22 cellular contexts compared by ENCODE assay signal in the genomic region with DNA sequence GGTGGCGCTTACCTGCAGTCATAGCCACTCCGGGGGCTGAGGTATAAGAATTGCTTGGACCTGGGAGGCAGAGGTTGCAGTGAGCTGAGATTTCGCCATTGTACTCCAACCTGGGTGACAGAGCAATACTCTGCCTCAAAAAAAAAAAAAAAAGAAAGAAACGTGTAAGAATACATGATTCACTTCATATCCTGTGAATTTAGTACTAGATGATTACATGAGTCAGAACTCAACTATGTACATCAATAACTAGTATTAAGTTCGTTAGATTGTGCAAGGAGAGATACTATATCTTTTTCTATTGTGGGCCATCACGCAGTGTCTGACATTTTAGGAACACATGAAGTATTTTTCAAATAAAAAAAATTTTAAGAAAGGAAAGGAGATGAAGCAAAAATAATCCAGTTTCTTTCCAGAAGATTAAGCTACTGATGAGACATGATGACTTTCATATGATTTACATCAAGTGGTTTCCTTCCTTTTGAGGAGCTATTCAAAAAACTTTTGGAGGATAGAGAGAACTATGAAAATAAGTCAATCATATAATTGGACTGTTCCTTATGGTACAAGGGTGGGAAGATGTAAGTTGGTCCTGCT.
DNase-seq lines count a peak whose midpoint lies in the region; ATAC-seq and TF ChIP-seq lines count a peak whose summit lies in the region.
"Had no signal": no experiment of that assay in that cellular context is flagged by ENCODE, and none has a peak within 500 bp of the region (broad histone marks: within the 10 kb centered on the region; RNA-seq: fewer than 3 reads in every experiment).

No MANE protein-coding gene starts in this region.

- H3K9ac ChIP-seq in mammary epithelial cell (ENCODE audit: insufficient read depth, low read length), result no peak overlapping the region

- no TSS peak for BruUV-seq in mammary epithelial cell (replicated peaks; lab: Mats Ljungman, UMichigan)

- H3K27me3 ChIP-seq in mammary epithelial cell (ENCODE audit: insufficient read depth, low read length), result no peaks in the 10 kb centered on the region
- H3K27me3 ChIP-seq: heart left ventricle, neutrophil had no signal

- H2AFZ ChIP-seq in mammary epithelial cell (ENCODE audit: low read depth, low read length), result no peak overlapping the region

- dilution Hi-C loops in mammary epithelial cell (cut with HindIII; ENCODE audit: low sequenced_read_pairs), result no loop called here

- H4K20me1 ChIP-seq in mammary epithelial cell (ENCODE audit: insufficient read depth, low read length), result no peaks in the 10 kb centered on the region

- no peak for ATAC-seq in GM18858 (IDR thresholded peaks at IDR 0.05; ENCODE audit: unreplicated experiment)
- ATAC-seq in GM19324 (IDR thresholded peaks at IDR 0.05; ENCODE audit: low FRiP score, unreplicated experiment), result no peak
- ATAC-seq: activated T-cell treated with anti-CD3 and anti-CD28 coated beads, Interleukin-2, amount 50 U/mL, for 4 hours; heart left ventricle had no signal

- WGBS in mammary epithelial cell (ENCODE audit: low coverage, missing lambda C conversion rate), result 29% methylated on average over 6 of the region's 6 CpGs

- CTCF ChIA-PET in AG04449 (lab: Yijun Ruan, JAX) (no interaction called here), mammary epithelial cell (lab: Charles Lee; ENCODE audit: low non-redundant PET) (interaction anchor here (0.6 kb wide), 1 partner anchor 18 kb away, joined by 4 read pairs; no protein-coding TSS in a partner anchor)

- TF ChIP-seq CTCF in AG04449 (IDR thresholded peaks at IDR 0.05; ENCODE audit: insufficient read depth, low read length, missing control alignments) (no peak), mammary epithelial cell (conservative IDR thresholded peaks at IDR 0.05 in 1 of 2, IDR thresholded peaks at IDR 0.05 in 1 of 2; ENCODE audit: extremely low read depth in 1 of 2, insufficient read depth in 1 of 2, low read depth in 1 of 2, low read length in 2 of 2) (no peak)

- H3K4me2 ChIP-seq in mammary epithelial cell (ENCODE audit: insufficient read depth, low read depth, low read length), result peak overlapping the region; percentile 46

- no peaks in the 10 kb centered on the region for H3K79me2 ChIP-seq in mammary epithelial cell (ENCODE audit: insufficient read depth, low read length)

- H3K4me3 ChIP-seq in AG04449 (ENCODE audit: low read depth, low read length), result no peak overlapping the region
- no peak overlapping the region for H3K4me3 ChIP-seq in mammary epithelial cell (replicated peaks in 1 of 3; ENCODE audit: insufficient read depth in 1 of 3, low read depth in 2 of 3, low read length in 3 of 3)
- H3K4me3 ChIP-seq: heart left ventricle had no signal

- DNase-seq in AG04449 (ENCODE audit: low read depth, low spot score), result peak; percentile 26
- peak; percentile 85 for DNase-seq in HT1080 (ENCODE audit: low read depth)
- DNase-seq in mammary epithelial cell, result peak; percentile 72
- peak; percentile 17 for DNase-seq in glomerular visceral epithelial cell (ENCODE audit: extremely low spot score)
- DNase-seq in SKM-1 treated with dmso at 0.1 percent for 144 hours (lab: John Stamatoyannopoulos, UW; ENCODE audit: unreplicated experiment), result no peak
- no peak for DNase-seq in ureter (ENCODE audit: low spot score)
- DNase-seq: activated CD4-positive, alpha-beta memory T cell treated with anti-CD3 and anti-CD28 coated beads for 36 hours; activated naive CD8-positive, alpha-beta T cell treated with anti-CD3 and anti-CD28 coated beads, Interleukin-2, amount 10 ng/mL, durations not matched to agents 7 days and 5 days; activated T-cell treated with anti-CD3 and anti-CD28 coated beads, Interleukin-2, amount 50 U/mL, for 4 hours; endodermal cell; heart left ventricle; Kasumi-1; kidney; midbrain; NCI-H1694 treated with DMSO at 0.1 percent for 48 hours; NCI-H526; small intestine; stimulated activated naive CD4-positive, alpha-beta T cell; trophoblast cell had no signal

- H3K9me3 ChIP-seq in mammary epithelial cell (replicated peaks; ENCODE audit: insufficient read depth, low read length), result no peaks in the 10 kb centered on the region
- H3K9me3 ChIP-seq: neutrophil had no signal

- in situ Hi-C loops in mammary epithelial cell (cut with MboI; ENCODE audit: low sequenced_read_pairs in 2 of 2), result no loop called here

- intact Hi-C loops in mammary epithelial cell (cut with micrococcal nuclease), result loop anchor here (2.0 kb wide), 2 partner anchors 98 to 112 kb away; a partner anchor contains a TSS

- POLR2A ChIA-PET in AG04449 (lab: Yijun Ruan, JAX), result no interaction called here

- no peaks in the 10 kb centered on the region for H3K36me3 ChIP-seq in mammary epithelial cell (ENCODE audit: insufficient read depth, low read length)
- H3K36me3 ChIP-seq: heart left ventricle, neutrophil had no signal

- peak overlapping the region; percentile 11 for H3K27ac ChIP-seq in mammary epithelial cell (ENCODE audit: insufficient read depth, low read depth, low read length)
- H3K27ac ChIP-seq: heart left ventricle, neutrophil had no signal

- peaks cover 22% of the 10 kb centered on the region for H3K4me1 ChIP-seq in mammary epithelial cell (ENCODE audit: insufficient read depth, low read length)
- H3K4me1 ChIP-seq: heart left ventricle had no signal

Comparison
In these comparisons a context has a peak if more than half of its experiments do, and no peak if none do; other contexts are left out.
1. DNase-seq: peak in AG04449 (single experiment), HT1080 (single experiment), mammary epithelial cell (single experiment) and glomerular visceral epithelial cell (single experiment); none in SKM-1 treated with dmso at 0.1 percent for 144 hours (single experiment) and ureter (single experiment).